8 cellular contexts compared by ENCODE assay signal in the genomic region with DNA sequence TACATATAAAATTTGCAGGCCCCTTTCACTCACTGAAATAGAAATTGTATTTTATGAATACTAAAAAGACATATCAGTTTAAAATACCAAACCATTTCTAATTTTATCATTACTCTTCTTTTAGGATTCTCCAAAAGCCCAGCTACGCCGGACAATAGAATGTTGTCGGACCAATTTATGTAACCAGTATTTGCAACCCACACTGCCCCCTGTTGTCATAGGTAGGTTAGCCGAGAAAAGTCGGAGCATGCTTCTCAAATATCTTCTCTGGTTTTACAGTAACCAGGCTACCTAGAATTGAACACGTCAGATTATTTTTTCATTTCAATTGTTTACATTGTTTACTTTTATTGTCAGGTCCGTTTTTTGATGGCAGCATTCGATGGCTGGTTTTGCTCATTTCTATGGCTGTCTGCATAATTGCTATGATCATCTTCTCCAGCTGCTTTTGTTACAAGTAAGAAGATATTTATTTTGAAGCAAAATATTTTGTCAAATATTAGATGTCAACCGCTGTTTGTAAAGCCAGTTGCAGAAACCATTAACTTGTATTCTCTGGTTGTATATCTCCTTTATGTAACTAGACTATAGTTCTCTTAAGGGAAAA. TPM values are rescaled to one million over a fixed set of nuclear protein-coding genes. Genes with fewer than 3 reads are reported as not detected.
DNase-seq lines count a peak whose midpoint lies in the region; ATAC-seq, FAIRE-seq and TF ChIP-seq lines count a peak whose summit lies in the region.

No MANE protein-coding gene starts in this region.

- H3K4me2 ChIP-seq in endothelial cell of umbilical vein (ENCODE audit: insufficient read depth, low read length), result no peak overlapping the region
- H3K4me2 ChIP-seq in mesendoderm (ENCODE audit: low read length), result no peak overlapping the region

- no CpG with 5 or more reads among the region's 9 CpGs for WGBS in mesendoderm (ENCODE audit: extremely low coverage, insufficient coverage, low lambda C conversion rate)

- no peak overlapping the region for H2BK120ac ChIP-seq in mesendoderm (ENCODE audit: low read depth, low read length)

- H3K4me1 ChIP-seq in A673 (ENCODE audit: insufficient read depth, low read length, poor library complexity, severe bottlenecking) (peaks cover 26% of the 10 kb centered on the region), endothelial cell of umbilical vein (ENCODE audit: control insufficient read depth, extremely low read depth, insufficient read depth, low read length) (no peaks in the 10 kb centered on the region), mesendoderm (ENCODE audit: control insufficient read depth, low read depth, low read length) (no peaks in the 10 kb centered on the region)

- peaks cover 42% of the 10 kb centered on the region for H3K36me3 ChIP-seq in A673 (ENCODE audit: insufficient read depth, low read length, poor library complexity, severe bottlenecking)
- peaks cover 56% of the 10 kb centered on the region for H3K36me3 ChIP-seq in WERI-Rb-1
- H3K36me3 ChIP-seq in endothelial cell of umbilical vein (ENCODE audit: control insufficient read depth in 2 of 2, extremely low read depth in 1 of 2, insufficient read depth in 2 of 2, low read length in 2 of 2), result no peaks in the 10 kb centered on the region
- peaks cover 9% of the 10 kb centered on the region for H3K36me3 ChIP-seq in mesendoderm (ENCODE audit: control insufficient read depth, insufficient read depth, low read length)

- H3K9ac ChIP-seq in endothelial cell of umbilical vein (replicated peaks; ENCODE audit: extremely low read depth, insufficient read depth, low read length) (no peak overlapping the region), mesendoderm (ENCODE audit: low read length) (no peak overlapping the region)

- H4K5ac ChIP-seq in mesendoderm (ENCODE audit: low read length), result no peak overlapping the region

- dilution Hi-C loops in endothelial cell of umbilical vein (cut with MboI; ENCODE audit: extremely low pct_ligation_motif_present, low sequenced_read_pairs), result no loop called here

- no peak overlapping the region for H3K56ac ChIP-seq in mesendoderm (ENCODE audit: low read length)

- H3K9me3 ChIP-seq in A673 (ENCODE audit: low read depth, low read length, poor library complexity, severe bottlenecking) (no peaks in the 10 kb centered on the region), WERI-Rb-1 (ENCODE audit: severe bottlenecking) (no peaks in the 10 kb centered on the region), endothelial cell of umbilical vein (replicated peaks; ENCODE audit: control insufficient read depth, insufficient read depth, low read length) (no peaks in the 10 kb centered on the region)

- no peak for TF ChIP-seq POLR2A in endothelial cell of umbilical vein (IDR thresholded peaks at IDR 0.05; ENCODE audit: low read depth, low read length)

- no peak overlapping the region for H2BK5ac ChIP-seq in mesendoderm (ENCODE audit: low read length)

- peak; percentile 83 for DNase-seq in A673 (ENCODE audit: low spot score)
- DNase-seq in GM12865 (ENCODE audit: low read depth), result peak; percentile 66
- peak; percentile 3 for DNase-seq in NCI-H1105 treated with DMSO at 0.1 percent for 48 hours (lab: John Stamatoyannopoulos, UW)
- peak; percentile 75 for DNase-seq in WERI-Rb-1
- peak; percentile 70 for DNase-seq in endothelial cell of umbilical vein (ENCODE audit: low read depth, low spot score)
- peak; percentile 72 for DNase-seq in mesendoderm
- peak in 38 of 49 donors; percentile 1 to 69 (median 35) for DNase-seq in substantia nigra (lab: John Stamatoyannopoulos, UW)

- no peaks in the 10 kb centered on the region for H3K9me1 ChIP-seq in endothelial cell of umbilical vein (replicated peaks; ENCODE audit: control insufficient read depth, extremely low read depth, insufficient read depth, low read length)

- TF ChIP-seq CTCF in A673 (conservative IDR thresholded peaks at IDR 0.05; ENCODE audit: low read depth, low read length) (peak; percentile 82), GM12865 (IDR thresholded peaks at IDR 0.05; ENCODE audit: insufficient read depth, low read depth, low read length, missing control alignments) (peak; percentile 61), WERI-Rb-1 (IDR thresholded peaks at IDR 0.05; ENCODE audit: low read depth, low read length) (peak; percentile 55), endothelial cell of umbilical vein (IDR thresholded peaks at IDR 0.05; ENCODE audit: extremely low read depth in 1 of 2, insufficient read depth in 1 of 2, low read depth in 1 of 2, low read length in 2 of 2) (peak; percentile 59 to 63)

- no peak overlapping the region for H2BK15ac ChIP-seq in mesendoderm (replicated peaks; ENCODE audit: low read depth)

- no peak overlapping the region for H3K4me3 ChIP-seq in A673 (ENCODE audit: low read depth, low read length, poor library complexity, severe bottlenecking)
- no peak overlapping the region for H3K4me3 ChIP-seq in GM12865 (ENCODE audit: low read depth, low read length)
- H3K4me3 ChIP-seq in WERI-Rb-1 (ENCODE audit: low read depth, low read length), result no peak overlapping the region
- no peak overlapping the region for H3K4me3 ChIP-seq in endothelial cell of umbilical vein (replicated peaks in 1 of 3; ENCODE audit: insufficient read depth in 1 of 3, low read depth in 1 of 3, low read length in 3 of 3)
- H3K4me3 ChIP-seq in mesendoderm (ENCODE audit: low read length), result no peak overlapping the region

- H2AK5ac ChIP-seq in mesendoderm (ENCODE audit: low read length), result no peak overlapping the region

- no peaks in the 10 kb centered on the region for H4K20me1 ChIP-seq in endothelial cell of umbilical vein (replicated peaks; ENCODE audit: control insufficient read depth, extremely low read depth, insufficient read depth, low read length)

- no peaks in the 10 kb centered on the region for H3K79me2 ChIP-seq in endothelial cell of umbilical vein (ENCODE audit: control insufficient read depth, insufficient read depth, low read length)
- peaks cover 8% of the 10 kb centered on the region for H3K79me2 ChIP-seq in mesendoderm (ENCODE audit: control insufficient read depth, insufficient read depth, low read length)

- no peak overlapping the region for H4K8ac ChIP-seq in mesendoderm (ENCODE audit: low read depth, low read length)

- BruUV-seq in A673 (replicated peaks; lab: Mats Ljungman, UMichigan) (no TSS peak), endothelial cell of umbilical vein (replicated peaks; lab: Mats Ljungman, UMichigan) (no TSS peak)

- peak; percentile 92 for FAIRE-seq in endothelial cell of umbilical vein (lab: Jason Lieb, UNC)

- POLR2A ChIA-PET in A673 (lab: Charles Lee; ENCODE audit: low non-redundant PET) (no interaction called here), endothelial cell of umbilical vein (lab: Charles Lee) (no interaction called here)

- no peak overlapping the region for H3K18ac ChIP-seq in mesendoderm (ENCODE audit: low read length)

- CTCF ChIA-PET in A673 (lab: Charles Lee) (interaction anchor here (0.7 to 2.1 kb wide), 4 partner anchors 187 to 258 kb away, joined by 3 to 15 read pairs (median 3); no protein-coding TSS in a partner anchor), endothelial cell of umbilical vein (lab: Charles Lee) (interaction anchor here (0.7 to 5.7 kb wide), 35 partner anchors 9 to 500 kb away, joined by 3 to 129 read pairs (median 4); partner anchors contain the start of genes BMPR1A and SNCG)

- no peak overlapping the region for H3K4ac ChIP-seq in mesendoderm (ENCODE audit: low read depth, low read length)

- no peaks in the 10 kb centered on the region for H3K27me3 ChIP-seq in A673 (replicated peaks; ENCODE audit: insufficient read depth, low read depth, low read length, poor library complexity)
- H3K27me3 ChIP-seq in WERI-Rb-1 (ENCODE audit: insufficient read depth, low read depth, severe bottlenecking), result no peaks in the 10 kb centered on the region
- H3K27me3 ChIP-seq in endothelial cell of umbilical vein (ENCODE audit: control insufficient read depth in 2 of 2, insufficient read depth in 2 of 2, low read length in 2 of 2), result peaks cover 44 to 67% of the 10 kb centered on the region in 2 experiments
- no peaks in the 10 kb centered on the region for H3K27me3 ChIP-seq in mesendoderm (ENCODE audit: insufficient read depth, low read length, poor library complexity)

- intact Hi-C loops in A673 (cut with micrococcal nuclease; ENCODE audit: unreplicated experiment), result loop anchor here (1.0 kb wide), 2 partner anchors 188 to 211 kb away; no protein-coding TSS in a partner anchor
- intact Hi-C loops in endothelial cell of umbilical vein (cut with micrococcal nuclease), result loop anchor here (1.0 to 5.0 kb wide), 5 partner anchors 151 to 497 kb away; no protein-coding TSS in a partner anchor

- H3K79me1 ChIP-seq in mesendoderm (ENCODE audit: low read length), result peaks cover 8% of the 10 kb centered on the region

- ATAC-seq in HG03097 (IDR thresholded peaks at IDR 0.05; ENCODE audit: low FRiP score, unreplicated experiment), result no peak

- no peak overlapping the region for H2AFZ ChIP-seq in endothelial cell of umbilical vein (ENCODE audit: low read depth, low read length)

- no peak overlapping the region for H3K27ac ChIP-seq in A673 (ENCODE audit: low read depth, low read length, poor library complexity, severe bottlenecking)
- no peak overlapping the region for H3K27ac ChIP-seq in WERI-Rb-1
- no peak overlapping the region for H3K27ac ChIP-seq in endothelial cell of umbilical vein (ENCODE audit: insufficient read depth, low read depth, low read length)
- H3K27ac ChIP-seq in mesendoderm (ENCODE audit: low read depth, low read length), result no peak overlapping the region
- H3K27ac ChIP-seq in substantia nigra (ENCODE audit: low read depth, low read length, poor library complexity, severe bottlenecking), result no peak overlapping the region

- no peak overlapping the region for H3K23ac ChIP-seq in mesendoderm (ENCODE audit: low read length)

RNA-seq across cellular contexts. Expression of gene MMRN2, which starts 57.6 kb away (rescaled TPM):
- total RNA-seq in A673 (2021) (0.09 TPM in 1 of 2 replicates, not detected in the other), endothelial cell of umbilical vein (169 TPM in 2 replicates)
- polyA plus RNA-seq in endothelial cell of umbilical vein, result 143 and 154 TPM in 2 replicates
- polyA plus RNA-seq in endothelial cell of umbilical vein (2011; cell fraction: cytosol; rRNA removed), result 139 and 140 TPM in 2 replicates
- 125 and 134 TPM in 2 replicates for polyA plus RNA-seq in endothelial cell of umbilical vein (2011; cell fraction: nucleus; rRNA removed)
- 160 and 182 TPM in 2 replicates for polyA plus RNA-seq in endothelial cell of umbilical vein (2012)
- 212 and 222 TPM in 2 replicates for polyA minus RNA-seq in endothelial cell of umbilical vein
- polyA minus RNA-seq in endothelial cell of umbilical vein (2011; cell fraction: cytosol; rRNA and poly(A)+ RNA removed), result not detected
- polyA minus RNA-seq in endothelial cell of umbilical vein (2011; cell fraction: nucleus; rRNA and poly(A)+ RNA removed), result 64.9 and 76.6 TPM in 2 replicates
- 0.46 TPM for polyA plus RNA-seq in mesendoderm (2013, experiment 1 of 2)
- polyA plus RNA-seq in mesendoderm (2013, experiment 2 of 2), result 0.29 TPM

RNA-seq across cellular contexts. Expression of gene SNCG, which starts 58.6 kb away (rescaled TPM):
- not detected in 2 replicates for total RNA-seq in A673 (2021)
- 30.5 and 31.4 TPM in 2 replicates for total RNA-seq in endothelial cell of umbilical vein
- 50.6 and 60.8 TPM in 2 replicates for polyA plus RNA-seq in endothelial cell of umbilical vein
- polyA plus RNA-seq in endothelial cell of umbilical vein (2011; cell fraction: cytosol; rRNA removed), result 87.4 and 89.6 TPM in 2 replicates
- 43.1 and 43.7 TPM in 2 replicates for polyA plus RNA-seq in endothelial cell of umbilical vein (2011; cell fraction: nucleus; rRNA removed)
- polyA plus RNA-seq in endothelial cell of umbilical vein (2012), result 79.1 and 90.4 TPM in 2 replicates
- 10.3 and 10.6 TPM in 2 replicates for polyA minus RNA-seq in endothelial cell of umbilical vein
- 3.9 TPM for polyA minus RNA-seq in endothelial cell of umbilical vein (2011; cell fraction: cytosol; rRNA and poly(A)+ RNA removed)
- polyA minus RNA-seq in endothelial cell of umbilical vein (2011; cell fraction: nucleus; rRNA and poly(A)+ RNA removed), result 3.9 and 7.0 TPM in 2 replicates
- 2.8 TPM for polyA plus RNA-seq in mesendoderm (2013, experiment 1 of 2)
- 3.3 TPM for polyA plus RNA-seq in mesendoderm (2013, experiment 2 of 2)

Comparison
In these comparisons a context has a peak if more than half of its experiments do, and no peak if none do; other contexts are left out.
1. DNase-seq: peak in every context shown above with its lines; median percentile 83 in A673; 75 in WERI-Rb-1; 72 in mesendoderm; 70 in endothelial cell of umbilical vein; 66 in GM12865; 35 in substantia nigra; 3 in NCI-H1105 treated with DMSO at 0.1 percent for 48 hours.
2. RNA of gene MMRN2, which starts 57.6 kb away (total RNA-seq): 169 TPM in endothelial cell of umbilical vein; 0.09 TPM in A673; every median in the first group is over 100 times any median in the second.
3. RNA of gene SNCG, which starts 58.6 kb away (total RNA-seq): 30.5 to 31.4 TPM in endothelial cell of umbilical vein; not detected in A673; every median in the first group is over 10 times any median in the second.
4. Peak in every context shown above with its lines, with median percentiles within 50 percentile points of each other: CTCF ChIP-seq.